Comparison of ENCODE assay signal across 4 cellular contexts in genomic region chr15:32363449-32363848, GRCh38. TPM values are rescaled to one million over a fixed set of nuclear protein-coding genes. Genes with fewer than 3 reads are reported as not detected.
"Had no signal": no experiment of that assay in that cellular context is flagged by ENCODE, and none has a peak within 500 bp of the region (broad histone marks: within the 10 kb centered on the region; RNA-seq: fewer than 3 reads in every experiment).

No MANE protein-coding gene starts in this region.

RNA-seq across cellular contexts. Expression of gene GOLGA8K, which starts 39.6 kb away (rescaled TPM):
- total RNA-seq: progenitor cell of endocrine pancreas, right atrium auricular region, skeletal muscle tissue, smooth muscle cell had no signal
- polyA plus RNA-seq: smooth muscle cell had no signal
